Comparison of ENCODE assay signal across 8 cellular contexts in genomic region chr11:62542750-62543567, GRCh38. TPM values are rescaled to one million over a fixed set of nuclear protein-coding genes. Genes with fewer than 3 reads are reported as not detected.
DNase-seq lines count a peak whose midpoint lies in the region; ATAC-seq, FAIRE-seq and TF ChIP-seq lines count a peak whose summit lies in the region.

No MANE protein-coding gene starts in this region.

- FAIRE-seq in RCC 7860 (lab: Jason Lieb, UNC): no peak

- H3K4me1 ChIP-seq in fibroblast of lung (ENCODE audit: control insufficient read depth, extremely low read depth, insufficient read depth, low read length): peaks cover 36% of the 10 kb centered on the region
- H3K4me1 ChIP-seq in naive thymus-derived CD4-positive, alpha-beta T cell (ENCODE audit: control insufficient read depth in 2 of 2, insufficient read depth in 2 of 2, low read length in 2 of 2): peaks cover 39 to 56% of the 10 kb centered on the region in 2 donors
- peaks cover 5 to 77% (median 61%) of the 10 kb centered on the region in 4 donors for H3K4me1 ChIP-seq in tibial artery

- peak overlapping the region; percentile 55 for H3K27ac Mint-ChIP-seq in activated T-helper 2 cell treated with anti-CD3 and anti-CD28 coated beads, Interferon-gamma antibody, Interleukin-2, Interleukin-4, amounts not matched to agents 10 μg/mL and 5 μg/mL and 100 μg/mL, durations not matched to agents 14 hours and 24 hours and 36 hours
- H3K27ac Mint-ChIP-seq in naive thymus-derived CD4-positive, alpha-beta T cell: peak overlapping the region; percentile 2 to 95 (median 70)

- H3K36me3 Mint-ChIP-seq in activated T-helper 2 cell treated with anti-CD3 and anti-CD28 coated beads, Interferon-gamma antibody, Interleukin-2, Interleukin-4, amounts not matched to agents 10 μg/mL and 5 μg/mL and 100 μg/mL, durations not matched to agents 14 hours and 24 hours and 36 hours (ENCODE audit: low read depth): peaks cover 8% of the 10 kb centered on the region
- H3K36me3 Mint-ChIP-seq in naive thymus-derived CD4-positive, alpha-beta T cell: peaks cover 0 to 6% (median 0%) of the 10 kb centered on the region in 5 donors

- no peak overlapping the region for H2AFZ ChIP-seq in fibroblast of lung (ENCODE audit: low read length)

- peaks cover 21% of the 10 kb centered on the region for H4K20me1 ChIP-seq in fibroblast of lung (ENCODE audit: control insufficient read depth, extremely low read depth, insufficient read depth, low read length)

- peak; percentile 61 for ATAC-seq in naive thymus-derived CD4-positive, alpha-beta T cell
- ATAC-seq in GM18873 (IDR thresholded peaks at IDR 0.05; ENCODE audit: low FRiP score, unreplicated experiment): no peak

- peaks cover 97% of the 10 kb centered on the region for H3K79me2 ChIP-seq in fibroblast of lung (ENCODE audit: control insufficient read depth, insufficient read depth, low read length)

- TF ChIP-seq CTCF in HL-60 (IDR thresholded peaks at IDR 0.05; ENCODE audit: insufficient read depth, low read length) (peak; percentile 94), fibroblast of lung (conservative IDR thresholded peaks at IDR 0.05 in 1 of 2, IDR thresholded peaks at IDR 0.05 in 1 of 2; ENCODE audit: low read depth in 1 of 2, low read length in 2 of 2) (peak; percentile 95 to 97), tibial artery (IDR thresholded peaks at IDR 0.05) (peak; percentile 99)

- intact Hi-C loops in activated T-helper 2 cell treated with anti-CD3 and anti-CD28 coated beads, Interferon-gamma antibody, Interleukin-2, Interleukin-4, amounts not matched to agents 10 μg/mL and 5 μg/mL and 100 μg/mL, durations not matched to agents 14 hours and 24 hours and 36 hours (cut with micrococcal nuclease): loop anchor here (2.0 to 5.0 kb wide), 2 partner anchors 14 to 46 kb away; no protein-coding TSS in a partner anchor
- intact Hi-C loops in naive thymus-derived CD4-positive, alpha-beta T cell (cut with micrococcal nuclease): loop anchor here (1.0 kb wide), 5 partner anchors 17 to 149 kb away; partner anchors contain the start of gene EEF1G (in 1 of the 2)
- intact Hi-C loops in tibial artery (cut with DNase I; ENCODE audit: low total_unique reads): loop anchor here (5.0 to 10.0 kb wide), 4 partner anchors 36 to 146 kb away; partner anchors contain the start of gene TUT1

- peak overlapping the region; percentile 85 for H3K4me2 ChIP-seq in fibroblast of lung (ENCODE audit: extremely low read depth, insufficient read depth, low read length)

- peaks cover 5% of the 10 kb centered on the region for H3K27me3 Mint-ChIP-seq in activated T-helper 2 cell treated with anti-CD3 and anti-CD28 coated beads, Interferon-gamma antibody, Interleukin-2, Interleukin-4, amounts not matched to agents 10 μg/mL and 5 μg/mL and 100 μg/mL, durations not matched to agents 14 hours and 24 hours and 36 hours (ENCODE audit: low read depth)
- H3K27me3 Mint-ChIP-seq in naive thymus-derived CD4-positive, alpha-beta T cell: peaks cover 0 to 5% (median 0%) of the 10 kb centered on the region in 5 donors

- peak overlapping the region; percentile 60 for H3K9ac ChIP-seq in fibroblast of lung (ENCODE audit: insufficient read depth, low read length)

- DNase-seq in GDM1 (lab: John Stamatoyannopoulos, UW) (peak; percentile 59), HL-60 (ENCODE audit: low read depth in 1 of 2, low spot score in 1 of 2) (peak; percentile 62 to 83), RCC 7860 (ENCODE audit: low spot score) (peak; percentile 89), fibroblast of lung (ENCODE audit: low read depth in 2 of 2) (peak; percentile 71 to 81), tibial artery (peak; percentile 73 to 90)
- peak; percentile 68 for DNase-seq in activated T-helper 2 cell treated with anti-CD3 and anti-CD28 coated beads, Interferon-gamma antibody, Interleukin-2, Interleukin-4, amounts not matched to agents 10 μg/mL and 5 μg/mL and 100 μg/mL, durations not matched to agents 14 hours and 24 hours and 36 hours (ENCODE audit: low spot score)
- DNase-seq in naive thymus-derived CD4-positive, alpha-beta T cell: peak; percentile 37 to 84 (median 66)

- no peaks in the 10 kb centered on the region for H3K27me3 ChIP-seq in HL-60 (ENCODE audit: insufficient read depth, poor library complexity, severe bottlenecking)
- H3K27me3 ChIP-seq in fibroblast of lung (ENCODE audit: control insufficient read depth, insufficient read depth, low read length): no peaks in the 10 kb centered on the region
- H3K27me3 ChIP-seq in naive thymus-derived CD4-positive, alpha-beta T cell (ENCODE audit: control insufficient read depth in 2 of 2, insufficient read depth in 2 of 2, low read length in 2 of 2): no peaks in the 10 kb centered on the region
- no peaks in the 10 kb centered on the region for H3K27me3 ChIP-seq in tibial artery

- H3K4me1 Mint-ChIP-seq in activated T-helper 2 cell treated with anti-CD3 and anti-CD28 coated beads, Interferon-gamma antibody, Interleukin-2, Interleukin-4, amounts not matched to agents 10 μg/mL and 5 μg/mL and 100 μg/mL, durations not matched to agents 14 hours and 24 hours and 36 hours (ENCODE audit: low read depth): peaks cover 71% of the 10 kb centered on the region
- peaks cover 36 to 82% (median 63%) of the 10 kb centered on the region in 7 donors for H3K4me1 Mint-ChIP-seq in naive thymus-derived CD4-positive, alpha-beta T cell

- POLR2A ChIA-PET in naive thymus-derived CD4-positive, alpha-beta T cell (lab: Charles Lee): interaction anchor here (0.6 to 6.3 kb wide), 8 partner anchors 10 to 1645 kb away, joined by 3 to 72 read pairs (median 4); partner anchors contain the start of genes C11orf98, CSKMT and TUT1

- CTCF ChIA-PET in naive thymus-derived CD4-positive, alpha-beta T cell (lab: Charles Lee): interaction anchor here (0.6 to 4.3 kb wide), 24 partner anchors 12 to 185 kb away, joined by 3 to 62 read pairs (median 3); partner anchors contain the start of genes HNRNPUL2 and TUT1

- H3K9me3 ChIP-seq in fibroblast of lung (ENCODE audit: control insufficient read depth, insufficient read depth, low read depth, low read length): no peaks in the 10 kb centered on the region
- no peaks in the 10 kb centered on the region for H3K9me3 ChIP-seq in naive thymus-derived CD4-positive, alpha-beta T cell (ENCODE audit: control insufficient read depth in 2 of 3, low read length in 3 of 3)
- no peaks in the 10 kb centered on the region for H3K9me3 ChIP-seq in tibial artery

- H3K9me3 Mint-ChIP-seq in activated T-helper 2 cell treated with anti-CD3 and anti-CD28 coated beads, Interferon-gamma antibody, Interleukin-2, Interleukin-4, amounts not matched to agents 10 μg/mL and 5 μg/mL and 100 μg/mL, durations not matched to agents 14 hours and 24 hours and 36 hours: no peaks in the 10 kb centered on the region
- H3K9me3 Mint-ChIP-seq in naive thymus-derived CD4-positive, alpha-beta T cell: no peaks in the 10 kb centered on the region

- H3K27ac ChIP-seq in HL-60 (replicated peaks) (no peak overlapping the region), fibroblast of lung (ENCODE audit: insufficient read depth, low read length) (peak overlapping the region; percentile 83), tibial artery (peak overlapping the region; percentile 98)
- H3K27ac ChIP-seq in naive thymus-derived CD4-positive, alpha-beta T cell (ENCODE audit: low read depth, low read length): peak overlapping the region; percentile 84

- peak overlapping the region; percentile 95 for H3K4me3 Mint-ChIP-seq in activated T-helper 2 cell treated with anti-CD3 and anti-CD28 coated beads, Interferon-gamma antibody, Interleukin-2, Interleukin-4, amounts not matched to agents 10 μg/mL and 5 μg/mL and 100 μg/mL, durations not matched to agents 14 hours and 24 hours and 36 hours (ENCODE audit: low read depth)
- H3K4me3 Mint-ChIP-seq in naive thymus-derived CD4-positive, alpha-beta T cell: peak overlapping the region; percentile 48 to 100 (median 75)

- H3K36me3 ChIP-seq in fibroblast of lung (ENCODE audit: control insufficient read depth, insufficient read depth, low read length): peaks cover 11% of the 10 kb centered on the region
- peaks cover 0 to 9% (median 0%) of the 10 kb centered on the region in 3 experiments for H3K36me3 ChIP-seq in naive thymus-derived CD4-positive, alpha-beta T cell (ENCODE audit: control insufficient read depth in 2 of 3, insufficient read depth in 3 of 3, low read length in 3 of 3)
- peaks cover 0 to 23% (median 9%) of the 10 kb centered on the region in 3 donors for H3K36me3 ChIP-seq in tibial artery

- H3K4me3 ChIP-seq in HL-60 (replicated peaks; ENCODE audit: insufficient read depth, low read length) (peak overlapping the region; percentile 15), fibroblast of lung (replicated peaks in 1 of 4; ENCODE audit: control extremely low read depth in 1 of 4, insufficient read depth in 1 of 4, low read depth in 3 of 4, low read length in 4 of 4) (peak overlapping the region; percentile 96 to 100 (median 98)), tibial artery (peak overlapping the region; percentile 86 to 87)
- peak overlapping the region; percentile 87 for H3K4me3 ChIP-seq in naive thymus-derived CD4-positive, alpha-beta T cell (ENCODE audit: low read length)

RNA-seq across cellular contexts. Expression of gene AHNAK, which starts 3.6 kb away (rescaled TPM):
- 105 and 108 TPM in 2 replicates for total RNA-seq in activated T-helper 2 cell treated with anti-CD3 and anti-CD28 coated beads, Interferon-gamma antibody, Interleukin-2, Interleukin-4, amounts not matched to agents 10 μg/mL and 5 μg/mL and 100 μg/mL, durations not matched to agents 14 hours and 24 hours and 36 hours
- total RNA-seq in fibroblast of lung: 396 and 762 TPM in 2 replicates
- polyA plus RNA-seq in fibroblast of lung: 209 and 220 TPM in 2 replicates
- polyA plus RNA-seq in fibroblast of lung (2012): 281 and 392 TPM in 2 replicates
- polyA minus RNA-seq in fibroblast of lung (ENCODE audit: low replicate concordance): 340 and 357 TPM in 2 replicates
- 100 to 1,000 TPM; 174 to 622 (median 243) TPM for total RNA-seq in naive thymus-derived CD4-positive, alpha-beta T cell
- 1 to 10 TPM; 6.7 to 7.7 TPM for polyA plus RNA-seq in naive thymus-derived CD4-positive, alpha-beta T cell

RNA-seq across cellular contexts. Expression of gene EEF1G, which starts 30.7 kb away (rescaled TPM):
- 1,369 and 1,395 TPM in 2 replicates for total RNA-seq in activated T-helper 2 cell treated with anti-CD3 and anti-CD28 coated beads, Interferon-gamma antibody, Interleukin-2, Interleukin-4, amounts not matched to agents 10 μg/mL and 5 μg/mL and 100 μg/mL, durations not matched to agents 14 hours and 24 hours and 36 hours
- total RNA-seq in fibroblast of lung: 1,405 and 1,825 TPM in 2 replicates
- polyA plus RNA-seq in fibroblast of lung: 1,308 and 1,333 TPM in 2 replicates
- polyA plus RNA-seq in fibroblast of lung (2012): 1,642 and 1,675 TPM in 2 replicates
- 2,187 and 2,476 TPM in 2 replicates for polyA minus RNA-seq in fibroblast of lung (ENCODE audit: low replicate concordance)
- total RNA-seq in naive thymus-derived CD4-positive, alpha-beta T cell: 1,000 to 10,000 TPM; 1,186 to 2,550 (median 2,338) TPM
- 1,000 to 10,000 TPM; 2,027 to 2,354 TPM for polyA plus RNA-seq in naive thymus-derived CD4-positive, alpha-beta T cell

RNA-seq across cellular contexts. Expression of gene TUT1, which starts 48.4 kb away (rescaled TPM):
- 29.9 and 41.7 TPM in 2 replicates for total RNA-seq in activated T-helper 2 cell treated with anti-CD3 and anti-CD28 coated beads, Interferon-gamma antibody, Interleukin-2, Interleukin-4, amounts not matched to agents 10 μg/mL and 5 μg/mL and 100 μg/mL, durations not matched to agents 14 hours and 24 hours and 36 hours
- 6.9 and 7.8 TPM in 2 replicates for total RNA-seq in fibroblast of lung
- polyA plus RNA-seq in fibroblast of lung: 5.5 and 6.8 TPM in 2 replicates
- 7.1 and 9.5 TPM in 2 replicates for polyA plus RNA-seq in fibroblast of lung (2012)
- polyA minus RNA-seq in fibroblast of lung (ENCODE audit: low replicate concordance): 5.9 and 7.1 TPM in 2 replicates
- 10 to 100 TPM; 34.5 to 54.6 (median 37.4) TPM for total RNA-seq in naive thymus-derived CD4-positive, alpha-beta T cell
- 10 to 100 TPM; 20.2 to 25.4 TPM for polyA plus RNA-seq in naive thymus-derived CD4-positive, alpha-beta T cell

RNA-seq across cellular contexts. Expression of gene MTA2, which starts 58.7 kb away (rescaled TPM):
- total RNA-seq in activated T-helper 2 cell treated with anti-CD3 and anti-CD28 coated beads, Interferon-gamma antibody, Interleukin-2, Interleukin-4, amounts not matched to agents 10 μg/mL and 5 μg/mL and 100 μg/mL, durations not matched to agents 14 hours and 24 hours and 36 hours: 201 and 215 TPM in 2 replicates
- total RNA-seq in fibroblast of lung: 117 and 124 TPM in 2 replicates
- 31.4 and 33.6 TPM in 2 replicates for polyA plus RNA-seq in fibroblast of lung
- 65.0 and 77.5 TPM in 2 replicates for polyA plus RNA-seq in fibroblast of lung (2012)
- polyA minus RNA-seq in fibroblast of lung (ENCODE audit: low replicate concordance): 73.0 and 89.7 TPM in 2 replicates
- total RNA-seq in naive thymus-derived CD4-positive, alpha-beta T cell: 100 to 1,000 TPM; 134 to 238 (median 199) TPM
- 10 to 100 TPM; 25.6 to 46.4 TPM for polyA plus RNA-seq in naive thymus-derived CD4-positive, alpha-beta T cell

Comparison
In these comparisons a context has a peak if more than half of its experiments do, and no peak if none do; other contexts are left out.
1. H3K4me3 ChIP-seq: peak in every context shown above with its lines; median percentile 98 in fibroblast of lung; 87 in naive thymus-derived CD4-positive, alpha-beta T cell; 86 in tibial artery; 15 in HL-60.